16 cellular contexts compared by ENCODE assay signal in genomic region chr14:99566390-99567354, GRCh38. TPM values are rescaled to one million over a fixed set of nuclear protein-coding genes. Genes with fewer than 3 reads are reported as not detected.
DNase-seq lines count a peak whose midpoint lies in the region; ATAC-seq and TF ChIP-seq lines count a peak whose summit lies in the region.
"Had no signal": no experiment of that assay in that cellular context is flagged by ENCODE, and none has a peak within 500 bp of the region (broad histone marks: within the 10 kb centered on the region; RNA-seq: fewer than 3 reads in every experiment).

No MANE protein-coding gene starts in this region.

- no peak for TF ChIP-seq CTCF in Calu3 (IDR thresholded peaks at IDR 0.05; ENCODE audit: unreplicated experiment)
- no peak for TF ChIP-seq CTCF in WTC11 (IDR thresholded peaks at IDR 0.05)

- BruUV-seq in Calu3 (replicated peaks; lab: Mats Ljungman, UMichigan) = no TSS peak

- no peaks in the 10 kb centered on the region for H3K27me3 Mint-ChIP-seq in Calu3 (ENCODE audit: unreplicated experiment)
- H3K27me3 Mint-ChIP-seq in WTC11 (ENCODE audit: low read depth) = no peaks in the 10 kb centered on the region
- H3K27me3 Mint-ChIP-seq: activated naive CD8-positive, alpha-beta T cell; stimulated activated naive CD8-positive, alpha-beta T cell treated with anti-CD3 and anti-CD28 coated beads, Interleukin-15, amount 100 ng/mL, for 72 hours had no signal

- ATAC-seq in WTC11 (no peak), left lobe of liver (peak; percentile 7), GM18907 (IDR thresholded peaks at IDR 0.05; ENCODE audit: unreplicated experiment) (no peak), GM21786 (IDR thresholded peaks at IDR 0.05; ENCODE audit: unreplicated experiment) (no peak)
- ATAC-seq: left colon; stimulated activated naive CD8-positive, alpha-beta T cell treated with anti-CD3 and anti-CD28 coated beads, Interleukin-15, amount 100 ng/mL, for 72 hours had no signal

- POLR2A ChIA-PET in WTC11 (lab: Charles Lee) = interaction anchor here (0.6 kb wide), 1 partner anchor 117 kb away, joined by 4 read pairs; the partner anchor contains the start of gene CYP46A1

- H3K9me3 Mint-ChIP-seq in Calu3 (ENCODE audit: low read depth, unreplicated experiment) (no peaks in the 10 kb centered on the region), WTC11 (no peaks in the 10 kb centered on the region)
- H3K9me3 Mint-ChIP-seq: stimulated activated naive CD8-positive, alpha-beta T cell treated with anti-CD3 and anti-CD28 coated beads, Interleukin-15, amount 100 ng/mL, for 72 hours had no signal

- no peak overlapping the region for H3K4me3 ChIP-seq in skin epidermis
- H3K4me3 ChIP-seq: GM23248 had no signal

- H3K4me1 Mint-ChIP-seq in Calu3 (ENCODE audit: low read depth, unreplicated experiment) = peaks cover 50% of the 10 kb centered on the region
- H3K4me1 Mint-ChIP-seq in WTC11 = peaks cover 79% of the 10 kb centered on the region

- CTCF ChIA-PET in Calu3 (lab: Charles Lee) (no interaction called here), WTC11 (lab: Charles Lee) (no interaction called here)

- peak overlapping the region in 12 of 21 experiments; percentile 18 to 72 (median 40) for H3K27ac ChIP-seq in skin epidermis
- H3K27ac ChIP-seq: GM23248 had no signal

- H3K4me3 Mint-ChIP-seq in Calu3 (ENCODE audit: low read depth, unreplicated experiment) = no peak overlapping the region
- H3K4me3 Mint-ChIP-seq in WTC11 = no peak overlapping the region
- H3K4me3 Mint-ChIP-seq: activated naive CD8-positive, alpha-beta T cell; stimulated activated naive CD8-positive, alpha-beta T cell treated with anti-CD3 and anti-CD28 coated beads, Interleukin-15, amount 100 ng/mL, for 72 hours had no signal

- DNase-seq in Calu3 = no peak
- no peak for DNase-seq in WTC11 (ENCODE audit: low spot score)
- DNase-seq in left lobe of liver (ENCODE audit: low spot score) = no peak
- DNase-seq in stimulated activated CD4-positive, alpha-beta T cell treated with anti-CD3 and anti-CD28 coated beads, Interleukin-2, amount 100 ng/mL, for 48 hours = no peak
- DNase-seq in NCI-H526 treated with DMSO at 0.1 percent for 48 hours (lab: John Stamatoyannopoulos, UW) = no peak
- DNase-seq: activated T-cell treated with anti-CD3 and anti-CD28 coated beads for 4 hours; DMS 273 treated with DMSO at 0.1 percent for 48 hours; GM23248; left colon; NCI-H146; SIG-M5; stimulated activated naive CD8-positive, alpha-beta T cell treated with anti-CD3 and anti-CD28 coated beads, Interleukin-15, amount 100 ng/mL, for 72 hours had no signal

- H3K27ac Mint-ChIP-seq in Calu3 (ENCODE audit: unreplicated experiment) (peak overlapping the region; percentile 22), WTC11 (peak overlapping the region; percentile 93)
- H3K27ac Mint-ChIP-seq: activated naive CD8-positive, alpha-beta T cell had no signal

- intact Hi-C loops in Calu3 (cut with micrococcal nuclease; ENCODE audit: unreplicated experiment) = no loop called here

- H3K36me3 Mint-ChIP-seq in Calu3 (ENCODE audit: insufficient read depth, unreplicated experiment) (peaks cover 17% of the 10 kb centered on the region), WTC11 (no peaks in the 10 kb centered on the region)
- H3K36me3 Mint-ChIP-seq: activated naive CD8-positive, alpha-beta T cell had no signal

TF ChIP-seq in WTC11, 78 proteins besides CTCF, POLR2A, EP300 and RAD21:
- TF ChIP-seq MAX (CRISPR knock-in tag; IDR thresholded peaks at IDR 0.05) = no peak
- no peak for TF ChIP-seq ZNF232 (CRISPR knock-in tag; IDR thresholded peaks at IDR 0.05)
- TF ChIP-seq ZNF281 (CRISPR knock-in tag; IDR thresholded peaks at IDR 0.05) = no peak
- TF ChIP-seq GABPB1 (CRISPR knock-in tag; IDR thresholded peaks at IDR 0.05) = peak; percentile 75
- no peak for TF ChIP-seq ZNF263 (CRISPR knock-in tag; IDR thresholded peaks at IDR 0.05; ENCODE audit: low read depth)

RNA-seq across cellular contexts. Expression of gene CCDC85C, which starts 37.3 kb away (rescaled TPM):
- 44.6 and 45.1 TPM in 2 replicates for total RNA-seq in Calu3 (2022)
- 28.7 to 35.8 TPM (median 30.4 TPM) in 3 replicates for total RNA-seq in WTC11 (2021)
- total RNA-seq in left lobe of liver = 25.0 TPM
